ENCODE assay signal across 1 cellular context in genomic region chr12:53217049-53217929, GRCh38.
TF ChIP-seq lines count a peak whose summit lies in the region.

No MANE protein-coding gene starts in this region.

TF ChIP-seq in HEK293, 187 proteins besides CTCF, POLR2A, EP300 and RAD21 (continued from another document):
- TF ChIP-seq ZNF398 (tag by site-specific recombination; IDR thresholded peaks at IDR 0.05) (0 out of 2 replicates have a peak, but pooled peaks have one; percentile 19), ZNF658 (tag by site-specific recombination; IDR thresholded peaks at IDR 0.05) (no peak), HIC1 (tag by site-specific recombination; IDR thresholded peaks at IDR 0.05) (peak; percentile 76), ZNF404 (tag by site-specific recombination; IDR thresholded peaks at IDR 0.05) (no peak), ZNF174 (tag by site-specific recombination; IDR thresholded peaks at IDR 0.05) (no peak)
